In the genomic region with DNA sequence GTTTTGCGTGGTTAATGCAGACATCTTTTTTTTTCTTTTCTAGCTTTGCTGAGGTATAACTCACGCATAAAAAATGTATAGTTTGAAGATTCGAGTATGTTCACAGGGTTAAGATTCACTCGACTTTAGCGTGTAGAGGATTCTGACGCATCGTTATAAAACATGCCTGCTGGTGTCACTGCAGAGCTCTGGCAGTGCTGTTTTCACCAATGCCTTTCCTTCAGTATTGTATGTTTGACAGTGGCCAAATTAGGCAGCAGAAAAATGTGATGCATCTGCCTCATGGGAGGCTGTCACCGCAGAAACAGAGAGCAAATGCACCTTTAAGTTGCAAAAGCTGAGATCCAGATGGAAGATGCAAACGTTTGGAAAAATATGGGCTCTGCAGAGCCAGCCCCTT, we compare ENCODE assay signal across 8 cellular contexts. TPM values are rescaled to one million over a fixed set of nuclear protein-coding genes. Genes with fewer than 3 reads are reported as not detected.
DNase-seq lines count a peak whose midpoint lies in the region; ATAC-seq and TF ChIP-seq lines count a peak whose summit lies in the region.

No MANE protein-coding gene starts in this region.

- no peaks in the 10 kb centered on the region for H3K9me3 ChIP-seq in endodermal cell (ENCODE audit: control insufficient read depth, low read length)
- no peaks in the 10 kb centered on the region for H3K9me3 ChIP-seq in MG63

- no peaks in the 10 kb centered on the region for H3K4me1 ChIP-seq in endodermal cell (ENCODE audit: control insufficient read depth, insufficient read depth, low read length)

- no peaks in the 10 kb centered on the region for H3K9me3 Mint-ChIP-seq in endodermal cell

- ATAC-seq in HG02763 (IDR thresholded peaks at IDR 0.05; ENCODE audit: unreplicated experiment): no peak

- no peaks in the 10 kb centered on the region for H3K36me3 Mint-ChIP-seq in endodermal cell (ENCODE audit: low read depth)

- H3K27me3 Mint-ChIP-seq in endodermal cell (ENCODE audit: insufficient read depth): peaks cover 21% of the 10 kb centered on the region

- H3K4me3 ChIP-seq in endodermal cell (ENCODE audit: low read length): no peak overlapping the region
- H3K4me3 ChIP-seq in retinal pigment epithelial cell (ENCODE audit: low read length): no peak overlapping the region
- H3K4me3 ChIP-seq in MG63: no peak overlapping the region

- TF ChIP-seq CTCF in GM13977 (IDR thresholded peaks at IDR 0.05; ENCODE audit: extremely low read depth, insufficient read depth, missing control alignments) (peak; percentile 53), endodermal cell (conservative IDR thresholded peaks at IDR 0.05) (peak; percentile 62), retinal pigment epithelial cell (conservative IDR thresholded peaks at IDR 0.05; ENCODE audit: low read depth, low read length) (peak; percentile 28)

- 38 to 62% methylated on average over 1 to 9 of the region's 9 CpGs for WGBS in endodermal cell (ENCODE audit: insufficient coverage in 1 of 2, insufficient read length in 1 of 2), 2 experiments

- peak; percentile 27 for DNase-seq in AG08396 (ENCODE audit: low spot score)
- DNase-seq in GM13977 (ENCODE audit: low spot score): peak; percentile 40
- DNase-seq in RPMI8226: peak; percentile 77
- peak; percentile 61 for DNase-seq in endodermal cell
- no peak for DNase-seq in retinal pigment epithelial cell (ENCODE audit: low read depth)
- no peak for DNase-seq in NCI-H1048 (lab: John Stamatoyannopoulos, UW)
- no peak for DNase-seq in MG63

- in situ Hi-C loops in GM13977 (cut with MboI; ENCODE audit: low pct_unique_long_range_greater_than_20kb, low sequenced_read_pairs, unreplicated experiment): no loop called here

- H3K27ac ChIP-seq in endodermal cell (ENCODE audit: low read depth, low read length): no peak overlapping the region

- H3K9ac ChIP-seq in endodermal cell (ENCODE audit: extremely low read depth, low read length, poor library complexity, severe bottlenecking): no peak overlapping the region

- no peak overlapping the region for H3K4me3 Mint-ChIP-seq in endodermal cell

- H3K27me3 ChIP-seq in endodermal cell (ENCODE audit: control insufficient read depth, insufficient read depth, low read length, poor library complexity, severe bottlenecking) (no peaks in the 10 kb centered on the region), MG63 (no peaks in the 10 kb centered on the region)

- no peak overlapping the region for H3K27ac Mint-ChIP-seq in endodermal cell

- H3K36me3 ChIP-seq in endodermal cell (ENCODE audit: control insufficient read depth, insufficient read depth, low read length) (no peaks in the 10 kb centered on the region), MG63 (no peaks in the 10 kb centered on the region)

- H3K4me1 Mint-ChIP-seq in endodermal cell: no peaks in the 10 kb centered on the region

RNA-seq across cellular contexts. Expression of gene SIRPB2, which starts 18.0 kb away (rescaled TPM):
- not detected for total RNA-seq in endodermal cell
- polyA plus RNA-seq in endodermal cell (2013, experiment 1 of 2): not detected
- not detected for polyA plus RNA-seq in endodermal cell (2013, experiment 2 of 2)
- total RNA-seq in MG63 (2014; rRNA removed; shearing (Covaris generic); ENCODE audit: low replicate concordance): not detected in 2 replicates

RNA-seq across cellular contexts. Expression of gene NSFL1C, which starts 42.6 kb away (rescaled TPM):
- 100 to 1,000 TPM in 1 of 2 donors, 10 to 100 TPM in 1; 90.9 to 117 TPM for total RNA-seq in endodermal cell
- 65.2 TPM for polyA plus RNA-seq in endodermal cell (2013, experiment 1 of 2)
- 61.3 TPM for polyA plus RNA-seq in endodermal cell (2013, experiment 2 of 2)
- total RNA-seq in MG63 (2014; rRNA removed; shearing (Covaris generic); ENCODE audit: low replicate concordance): 57.6 and 62.5 TPM in 2 replicates

RNA-seq across cellular contexts. Expression of gene SIRPD, which starts 48.3 kb away (rescaled TPM):
- total RNA-seq in endodermal cell: not detected
- not detected for polyA plus RNA-seq in endodermal cell (2013, experiment 1 of 2)
- polyA plus RNA-seq in endodermal cell (2013, experiment 2 of 2): not detected
- not detected in 2 replicates for total RNA-seq in MG63 (2014; rRNA removed; shearing (Covaris generic); ENCODE audit: low replicate concordance)

Comparison
In these comparisons a context has a peak if more than half of its experiments do, and no peak if none do; other contexts are left out.
1. DNase-seq: peak in AG08396 (single experiment), GM13977 (single experiment), RPMI8226 (single experiment) and endodermal cell (single experiment); none in retinal pigment epithelial cell (single experiment), NCI-H1048 (single experiment) and MG63 (single experiment).
2. Peak in every context shown above with its lines, with median percentiles within 50 percentile points of each other: CTCF ChIP-seq.